ENCODE assay signal across 8 cellular contexts in genomic region chr1:12556368-12556930, GRCh38.
DNase-seq lines count a peak whose midpoint lies in the region; ATAC-seq and TF ChIP-seq lines count a peak whose summit lies in the region.

No MANE protein-coding gene starts in this region.

- H3K9me3 Mint-ChIP-seq in activated T-cell treated with anti-CD3 and anti-CD28 coated beads, Interleukin-2, amount 50 U/mL, for 4 hours = no peaks in the 10 kb centered on the region
- no peaks in the 10 kb centered on the region for H3K9me3 Mint-ChIP-seq in T-cell

- H3K4me3 Mint-ChIP-seq in activated T-cell treated with anti-CD3 and anti-CD28 coated beads, Interleukin-2, amount 50 U/mL, for 4 hours = no peak overlapping the region
- H3K4me3 Mint-ChIP-seq in T-cell = no peak overlapping the region

- H3K4me2 ChIP-seq in hepatocyte = no peak overlapping the region

- peak overlapping the region in 1 of 2 donors; percentile 66 for H3K27ac Mint-ChIP-seq in T-cell

- H3K4me1 ChIP-seq in hepatocyte (ENCODE audit: insufficient read depth) = peaks cover 8% of the 10 kb centered on the region
- H3K4me1 ChIP-seq in gastrocnemius medialis = peaks cover 30 to 44% of the 10 kb centered on the region in 2 donors

- peak; percentile 91 for ATAC-seq in gastrocnemius medialis
- ATAC-seq in activated T-cell treated with anti-CD3 and anti-CD28 coated beads, Interleukin-2, amount 50 U/mL, for 4 hours = no peak
- no peak for ATAC-seq in T-cell (replicated peaks in 1 of 4)
- ATAC-seq in GM21619 (IDR thresholded peaks at IDR 0.05; ENCODE audit: unreplicated experiment) = no peak
- ATAC-seq in HG02642 (IDR thresholded peaks at IDR 0.05; ENCODE audit: poor library complexity, unreplicated experiment) = no peak

- intact Hi-C loops in gastrocnemius medialis (cut with DNase I; ENCODE audit: low total_unique reads) = no loop called here

- no peak for TF ChIP-seq POLR2A in gastrocnemius medialis (IDR thresholded peaks at IDR 0.05)

- no peaks in the 10 kb centered on the region for H3K36me3 Mint-ChIP-seq in activated T-cell treated with anti-CD3 and anti-CD28 coated beads, Interleukin-2, amount 50 U/mL, for 4 hours (ENCODE audit: insufficient read depth)
- H3K36me3 Mint-ChIP-seq in T-cell = no peaks in the 10 kb centered on the region

- TF ChIP-seq CTCF in hepatocyte (IDR thresholded peaks at IDR 0.05; ENCODE audit: poor library complexity) (no peak), gastrocnemius medialis (IDR thresholded peaks at IDR 0.05 in 4 of 5, conservative IDR thresholded peaks at IDR 0.05 in 1 of 5) (no peak)

- 27 to 57% (median 30%) methylated on average over 9 of the region's 9 CpGs for WGBS in adipose tissue, 3 donors
- 42% methylated on average over 9 of the region's 9 CpGs for WGBS in hepatocyte (ENCODE audit: low lambda C conversion rate, missing lambda C conversion rate)

- no peaks in the 10 kb centered on the region for H4K20me1 ChIP-seq in hepatocyte (ENCODE audit: insufficient read depth, poor library complexity, severe bottlenecking)

- in situ Hi-C loops in G401 (cut with HindIII; ENCODE audit: low sequenced_read_pairs) = no loop called here
- in situ Hi-C loops in gastrocnemius medialis (cut with MboI; ENCODE audit: low sequenced_read_pairs in 4 of 4) = no loop called here

- no peaks in the 10 kb centered on the region for H3K36me3 ChIP-seq in hepatocyte (replicated peaks; ENCODE audit: insufficient read depth, low read depth)
- H3K36me3 ChIP-seq in gastrocnemius medialis = no peaks in the 10 kb centered on the region

- no peaks in the 10 kb centered on the region for H3K27me3 Mint-ChIP-seq in activated T-cell treated with anti-CD3 and anti-CD28 coated beads, Interleukin-2, amount 50 U/mL, for 4 hours (ENCODE audit: low read depth)
- H3K27me3 Mint-ChIP-seq in T-cell = no peaks in the 10 kb centered on the region

- no peak overlapping the region for H2AFZ ChIP-seq in hepatocyte

- H3K27ac ChIP-seq in adipose tissue (ENCODE audit: low read depth, low read length) (peak overlapping the region; percentile 45), hepatocyte (peak overlapping the region; percentile 87), gastrocnemius medialis (peak overlapping the region; percentile 84 to 92 (median 90))

- H3K27me3 ChIP-seq in hepatocyte (no peaks in the 10 kb centered on the region), gastrocnemius medialis (no peaks in the 10 kb centered on the region)

- no peaks in the 10 kb centered on the region for H3K9me2 ChIP-seq in hepatocyte (replicated peaks; ENCODE audit: insufficient read depth)

- no peaks in the 10 kb centered on the region for H3K4me1 Mint-ChIP-seq in activated T-cell treated with anti-CD3 and anti-CD28 coated beads, Interleukin-2, amount 50 U/mL, for 4 hours (ENCODE audit: low read depth)
- peaks cover 0 to 10% (median 9%) of the 10 kb centered on the region in 3 donors for H3K4me1 Mint-ChIP-seq in T-cell

- peak; percentile 13 for DNase-seq in G401 (ENCODE audit: low spot score)
- DNase-seq in hepatocyte (ENCODE audit: low spot score) = peak; percentile 68
- peak; percentile 73 to 88 for DNase-seq in gastrocnemius medialis
- DNase-seq in activated T-cell treated with anti-CD3 and anti-CD28 coated beads, Interleukin-2, amount 50 U/mL, for 4 hours = no peak
- DNase-seq in T-cell = no peak

- CTCF ChIA-PET in T-cell (lab: Charles Lee) = interaction anchor here in 1 of 2 donors (0.6 kb wide), 1 partner anchor 87 kb away, joined by 4 read pairs; no protein-coding TSS in a partner anchor

- H3K79me2 ChIP-seq in hepatocyte = no peaks in the 10 kb centered on the region

- POLR2A ChIA-PET in T-cell (lab: Charles Lee) = no interaction called here

- H3K9me3 ChIP-seq in hepatocyte (ENCODE audit: low read depth) (no peaks in the 10 kb centered on the region), gastrocnemius medialis (no peaks in the 10 kb centered on the region)

- no peak overlapping the region for H3K4me3 ChIP-seq in hepatocyte
- H3K4me3 ChIP-seq in gastrocnemius medialis = no peak overlapping the region

Comparison
In these comparisons a context has a peak if more than half of its experiments do, and no peak if none do; other contexts are left out.
1. DNase-seq: peak in G401 (single experiment), hepatocyte (single experiment) and gastrocnemius medialis (2 of 2); none in activated T-cell treated with anti-CD3 and anti-CD28 coated beads, Interleukin-2, amount 50 U/mL, for 4 hours (single experiment) and T-cell (0 of 34).
2. ATAC-seq: peak in gastrocnemius medialis (2 of 2); none in activated T-cell treated with anti-CD3 and anti-CD28 coated beads, Interleukin-2, amount 50 U/mL, for 4 hours (0 of 2), T-cell (0 of 4), GM21619 (single experiment) and HG02642 (single experiment).
3. Peak in every context shown above with its lines, with median percentiles within 50 percentile points of each other: H3K27ac ChIP-seq.